ENCODE assay signal across 8 cellular contexts in genomic region chr7:44200699-44201461, GRCh38. TPM values are rescaled to one million over a fixed set of nuclear protein-coding genes. Genes with fewer than 3 reads are reported as not detected.
A peak's percentile ranks its signal among the peaks of the same experiment; 100 is the strongest.
DNase-seq lines count a peak whose midpoint lies in the region; ATAC-seq and TF ChIP-seq lines count a peak whose summit lies in the region.

YKT6 (plus strand) TSS chr7:44200978; CDS start chr7:44201136, 158 bp downstream.

- WGBS in liver, result under 1% methylated on average over 58 of the region's 58 CpGs

- intact Hi-C loops in dorsolateral prefrontal cortex (cut with DNase I), result no loop called here

- H3K27me3 ChIP-seq in CD4-positive, CD25-positive, alpha-beta regulatory T cell (ENCODE audit: control insufficient read depth, insufficient read depth, low read length), result peaks cover 7% of the 10 kb centered on the region
- H3K27me3 ChIP-seq in dorsolateral prefrontal cortex (no peaks in the 10 kb centered on the region), liver (ENCODE audit: control insufficient read depth in 4 of 4, insufficient read depth in 4 of 4, low read length in 3 of 4) (no peaks in the 10 kb centered on the region)

- H3K4me1 ChIP-seq in CD4-positive, CD25-positive, alpha-beta regulatory T cell (ENCODE audit: control insufficient read depth, insufficient read depth, low read length, poor library complexity, severe bottlenecking), result peaks cover 15% of the 10 kb centered on the region
- peaks cover 0 to 21% (median 17%) of the 10 kb centered on the region in 4 donors for H3K4me1 ChIP-seq in liver (ENCODE audit: control insufficient read depth in 4 of 4, insufficient read depth in 4 of 4, low read length in 3 of 4)

- peaks cover 23% of the 10 kb centered on the region for H3K36me3 ChIP-seq in CD4-positive, CD25-positive, alpha-beta regulatory T cell (ENCODE audit: control insufficient read depth, insufficient read depth, low read length)
- peaks cover 0 to 11% (median 7%) of the 10 kb centered on the region in 4 donors for H3K36me3 ChIP-seq in liver (ENCODE audit: control insufficient read depth in 4 of 4, insufficient read depth in 3 of 4, low read depth in 1 of 4, low read length in 3 of 4)

- H3K27ac ChIP-seq in CD4-positive, CD25-positive, alpha-beta regulatory T cell (ENCODE audit: insufficient read depth, low read length, poor library complexity, severe bottlenecking), result peak within 1 kb of the TSS; percentile 69
- H3K27ac ChIP-seq in dorsolateral prefrontal cortex, result peak within 1 kb of the TSS in 36 of 59 donors; percentile 11 to 89 (median 60)
- H3K27ac ChIP-seq in liver (ENCODE audit: low read depth in 1 of 2, low read length in 2 of 2), result peak within 1 kb of the TSS; percentile 34 to 60

- no peaks in the 10 kb centered on the region for H3K9me3 Mint-ChIP-seq in CD4-positive, CD25-positive, alpha-beta regulatory T cell

- peak within 1 kb of the TSS; percentile 86 to 95 (median 88) for H3K4me3 Mint-ChIP-seq in CD4-positive, CD25-positive, alpha-beta regulatory T cell

- peaks cover 11% of the 10 kb centered on the region for H3K36me3 Mint-ChIP-seq in CD4-positive, CD25-positive, alpha-beta regulatory T cell

- H3K27ac Mint-ChIP-seq in CD4-positive, CD25-positive, alpha-beta regulatory T cell, result peak within 1 kb of the TSS; percentile 14 to 86 (median 73)

- H3K9me3 ChIP-seq in CD4-positive, CD25-positive, alpha-beta regulatory T cell (ENCODE audit: control insufficient read depth in 2 of 2, low read length in 2 of 2), result no peaks in the 10 kb centered on the region
- no peaks in the 10 kb centered on the region for H3K9me3 ChIP-seq in liver (ENCODE audit: control insufficient read depth in 4 of 4, low read length in 3 of 4)

- peak in 54 of 56 donors; percentile 20 to 71 (median 56) for TF ChIP-seq CTCF in dorsolateral prefrontal cortex (IDR thresholded peaks at IDR 0.05 in 54 of 56, conservative IDR thresholded peaks at IDR 0.05 in 2 of 56; ENCODE audit: low read depth in 1 of 56, partially characterized antibody in 56 of 56)
- TF ChIP-seq CTCF in liver (IDR thresholded peaks at IDR 0.05; ENCODE audit: low read depth, low read length, missing input control), result peak; percentile 49

- peak; percentile 59 to 73 for TF ChIP-seq RAD21 in liver (IDR thresholded peaks at IDR 0.05)

- DNase-seq in CD4-positive, CD25-positive, alpha-beta regulatory T cell, result peak; percentile 91 to 98 (median 93)
- DNase-seq in NCI-H748 treated with DMSO at 0.1 percent for 48 hours (lab: John Stamatoyannopoulos, UW) (peak; percentile 92), dorsolateral prefrontal cortex (peak; percentile 78 to 97 (median 95))
- DNase-seq in activated CD4-positive, alpha-beta T cell treated with anti-CD3 and anti-CD28 coated beads, Interleukin-2, amount 50 U/mL, for 4 hours, result peak; percentile 90 to 92
- peak; percentile 97 for DNase-seq in stimulated activated CD4-positive, alpha-beta T cell treated with anti-CD3 and anti-CD28 coated beads, Interleukin-4, amount 100 ng/mL, for 24 hours

- peak within 1 kb of the TSS; percentile 53 to 60 for H3K9ac ChIP-seq in liver (ENCODE audit: low read depth in 1 of 2, low read length in 2 of 2)

- peak within 1 kb of the TSS; percentile 85 for H3K4me3 ChIP-seq in CD4-positive, CD25-positive, alpha-beta regulatory T cell (ENCODE audit: low read depth, low read length)
- peak within 1 kb of the TSS; percentile 62 to 97 (median 85) for H3K4me3 ChIP-seq in dorsolateral prefrontal cortex
- peak within 1 kb of the TSS; percentile 89 to 98 (median 93) for H3K4me3 ChIP-seq in liver (ENCODE audit: low read depth in 1 of 3, low read length in 3 of 3)

- peaks cover 18% of the 10 kb centered on the region for H3K27me3 Mint-ChIP-seq in CD4-positive, CD25-positive, alpha-beta regulatory T cell

- peaks cover 22 to 37% (median 28%) of the 10 kb centered on the region in 4 donors for H3K4me1 Mint-ChIP-seq in CD4-positive, CD25-positive, alpha-beta regulatory T cell

- ATAC-seq in CD4-positive, CD25-positive, alpha-beta regulatory T cell (ENCODE audit: low read depth in 2 of 2), result peak; percentile 100
- peak; percentile 99 for ATAC-seq in GM19395 (IDR thresholded peaks at IDR 0.05; ENCODE audit: unreplicated experiment)
- peak; percentile 96 for ATAC-seq in HG03565 (IDR thresholded peaks at IDR 0.05; ENCODE audit: unreplicated experiment)

TF ChIP-seq in liver, 16 proteins besides CTCF, POLR2A, EP300 and RAD21:
- no peak for TF ChIP-seq RXRA (IDR thresholded peaks at IDR 0.05)
- peak; percentile 40 for TF ChIP-seq REST (IDR thresholded peaks at IDR 0.05)
- no peak for TF ChIP-seq HNF4G (IDR thresholded peaks at IDR 0.05)
- TF ChIP-seq YY1 (IDR thresholded peaks at IDR 0.05), result peak; percentile 35
- TF ChIP-seq MAX (IDR thresholded peaks at IDR 0.05), result peak; percentile 65
- TF ChIP-seq EGR1 (IDR thresholded peaks at IDR 0.05; ENCODE audit: low read depth in 2 of 2), result no peak
- TF ChIP-seq HNF4A (conservative IDR thresholded peaks at IDR 0.05), result peak; percentile 5 to 11
- peak; percentile 90 to 97 for TF ChIP-seq GABPA (IDR thresholded peaks at IDR 0.05 in 1 of 2, conservative IDR thresholded peaks at IDR 0.05 in 1 of 2)
- TF ChIP-seq TAF1 (conservative IDR thresholded peaks at IDR 0.05), result peak; percentile 43
- no peak for TF ChIP-seq JUND (IDR thresholded peaks at IDR 0.05)
- peak; percentile 46 for TF ChIP-seq SP1 (IDR thresholded peaks at IDR 0.05)
TF ChIP-seq in liver: peak in this region for 7.

RNA-seq across cellular contexts. Expression of gene YKT6, which starts in this region (rescaled TPM):
- total RNA-seq in CD4-positive, CD25-positive, alpha-beta regulatory T cell, result 79.2 TPM
- polyA plus RNA-seq in CD4-positive, CD25-positive, alpha-beta regulatory T cell, result 10 to 100 TPM; 24.7 to 44.0 (median 37.7) TPM
- total RNA-seq in dorsolateral prefrontal cortex, result 10 to 100 TPM; 51.6 to 96.6 (median 65.9) TPM
- 10 to 100 TPM; 21.8 to 22.0 TPM for total RNA-seq in liver
- 10 to 100 TPM in 1 of 2 donors, 1 to 10 TPM in 1; 8.1 to 20.3 TPM for polyA plus RNA-seq in liver

Comparison
In these comparisons a context has a peak if more than half of its experiments do, and no peak if none do; other contexts are left out.
1. Peak in every context shown above with its lines: DNase-seq, ATAC-seq, H3K4me3 ChIP-seq and H3K27ac ChIP-seq.